ENCODE assay signal across 18 cellular contexts in the genomic region with DNA sequence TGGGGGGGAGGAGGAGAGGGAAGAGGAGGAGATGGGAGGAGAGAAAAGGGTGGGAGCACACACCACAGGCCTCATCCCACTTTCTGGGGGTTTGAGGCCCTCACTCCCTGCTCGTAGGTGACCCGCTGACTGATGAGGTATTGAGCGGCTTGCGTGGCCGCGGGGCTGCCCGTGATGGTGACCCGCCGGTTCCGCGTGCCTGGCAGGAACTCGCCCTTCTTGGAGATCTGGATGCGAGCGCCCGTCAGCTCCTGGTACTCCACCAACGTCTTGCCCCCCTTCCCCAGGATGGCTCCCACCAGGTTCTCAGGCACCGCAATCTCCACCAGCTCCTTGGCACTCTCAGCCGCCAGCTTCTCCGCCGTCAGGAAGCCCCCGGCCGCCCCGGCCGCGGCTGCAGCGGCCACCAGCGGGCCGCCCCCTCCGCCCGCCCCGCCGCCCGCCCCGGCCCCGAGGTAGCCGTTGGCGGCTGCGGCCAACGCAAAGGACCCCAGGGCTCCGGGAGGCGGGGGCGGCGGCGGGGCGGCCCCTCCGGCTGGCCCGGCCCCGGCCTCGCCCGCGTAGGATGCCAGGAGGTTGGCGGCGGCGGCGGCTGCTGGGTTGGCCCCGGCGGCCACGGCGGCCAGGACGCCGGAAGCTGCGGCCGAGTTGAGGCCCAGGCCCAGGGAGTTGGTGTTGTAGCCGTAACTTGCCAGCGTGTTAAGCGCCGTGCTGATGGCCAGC. TPM values are rescaled to one million over a fixed set of nuclear protein-coding genes. Genes with fewer than 3 reads are reported as not detected.
A peak's percentile ranks its signal among the peaks of the same experiment; 100 is the strongest.
DNase-seq lines count a peak whose midpoint lies in the region; ATAC-seq and TF ChIP-seq lines count a peak whose summit lies in the region.
"Had no signal": no experiment of that assay in that cellular context is flagged by ENCODE, and none has a peak within 500 bp of the region (broad histone marks: within the 10 kb centered on the region; RNA-seq: fewer than 3 reads in every experiment).

No MANE protein-coding gene starts in this region.

- TF ChIP-seq CTCF in natural killer cell (IDR thresholded peaks at IDR 0.05) (no peak), chondrocyte (IDR thresholded peaks at IDR 0.05) (no peak), psoas muscle (IDR thresholded peaks at IDR 0.05) (no peak)

- no peaks in the 10 kb centered on the region for H3K36me3 ChIP-seq in psoas muscle (ENCODE audit: insufficient read depth in 1 of 2, low read depth in 1 of 2)
- H3K36me3 ChIP-seq: BLaER1 treated with 17β-estradiol and CSF1 and Interleukin-3, amounts not matched to agents 10 nM and 100 nM; SJSA1 had no signal

- H3K4me3 ChIP-seq in psoas muscle, result peak overlapping the region; percentile 39
- H3K4me3 ChIP-seq: BLaER1 treated with 17β-estradiol and CSF1 and Interleukin-3, amounts not matched to agents 10 nM and 100 nM; K562; SJSA1 had no signal

- peaks cover 2 to 72% (median 4%) of the 10 kb centered on the region in 3 donors for H3K27me3 ChIP-seq in psoas muscle (ENCODE audit: insufficient read depth in 3 of 3, low read length in 2 of 3)

- peak in 1 of 2 donors; percentile 57 for ATAC-seq in natural killer cell treated with Interleukin-12 subunit alpha and Interleukin-12 subunit beta and Interleukin-15 and Interleukin-18, amount 100 ng/mL, for 72 hours
- no peak for ATAC-seq in natural killer cell
- no peak for ATAC-seq in psoas muscle
- no peak for ATAC-seq in GM21619 (IDR thresholded peaks at IDR 0.05; ENCODE audit: unreplicated experiment)
- ATAC-seq in GM18498 (IDR thresholded peaks at IDR 0.05; ENCODE audit: unreplicated experiment), result no peak
- ATAC-seq: HCT116, K562 had no signal

- no peak overlapping the region for H3K27ac ChIP-seq in psoas muscle
- H3K27ac ChIP-seq: BLaER1 treated with 17β-estradiol and CSF1 and Interleukin-3, amounts not matched to agents 10 nM and 100 nM; SJSA1 had no signal

- no peaks in the 10 kb centered on the region for H3K9me3 Mint-ChIP-seq in natural killer cell treated with Interleukin-12 subunit alpha and Interleukin-12 subunit beta and Interleukin-15 and Interleukin-18, amount 100 ng/mL, for 72 hours
- H3K9me3 Mint-ChIP-seq in natural killer cell (no peaks in the 10 kb centered on the region), chondrocyte (ENCODE audit: low read depth) (no peaks in the 10 kb centered on the region)

- peaks cover 25 to 37% of the 10 kb centered on the region in 2 donors for H3K27me3 Mint-ChIP-seq in natural killer cell treated with Interleukin-12 subunit alpha and Interleukin-12 subunit beta and Interleukin-15 and Interleukin-18, amount 100 ng/mL, for 72 hours
- peaks cover 41 to 51% of the 10 kb centered on the region in 2 donors for H3K27me3 Mint-ChIP-seq in natural killer cell (ENCODE audit: low read depth in 2 of 2)
- H3K27me3 Mint-ChIP-seq in chondrocyte (ENCODE audit: low read depth), result peaks cover 50% of the 10 kb centered on the region

- no peaks in the 10 kb centered on the region for H3K9me3 ChIP-seq in psoas muscle
- H3K9me3 ChIP-seq: BLaER1 treated with 17β-estradiol and CSF1 and Interleukin-3, amounts not matched to agents 10 nM and 100 nM; SJSA1 had no signal

- no peak overlapping the region for H3K4me3 Mint-ChIP-seq in natural killer cell treated with Interleukin-12 subunit alpha and Interleukin-12 subunit beta and Interleukin-15 and Interleukin-18, amount 100 ng/mL, for 72 hours
- H3K4me3 Mint-ChIP-seq in natural killer cell, result no peak overlapping the region
- no peak overlapping the region for H3K4me3 Mint-ChIP-seq in chondrocyte (ENCODE audit: unreplicated experiment)

- H3K36me3 Mint-ChIP-seq in natural killer cell treated with Interleukin-12 subunit alpha and Interleukin-12 subunit beta and Interleukin-15 and Interleukin-18, amount 100 ng/mL, for 72 hours, result no peaks in the 10 kb centered on the region
- H3K36me3 Mint-ChIP-seq in natural killer cell (no peaks in the 10 kb centered on the region), chondrocyte (ENCODE audit: low read depth) (peaks cover 2% of the 10 kb centered on the region)

- H3K27ac Mint-ChIP-seq in natural killer cell treated with Interleukin-12 subunit alpha and Interleukin-12 subunit beta and Interleukin-15 and Interleukin-18, amount 100 ng/mL, for 72 hours, result no peak overlapping the region
- H3K27ac Mint-ChIP-seq in natural killer cell (no peak overlapping the region), chondrocyte (ENCODE audit: unreplicated experiment) (no peak overlapping the region)
- H3K27ac Mint-ChIP-seq: CD8-positive, alpha-beta memory T cell had no signal

- H3K4me1 Mint-ChIP-seq in natural killer cell treated with Interleukin-12 subunit alpha and Interleukin-12 subunit beta and Interleukin-15 and Interleukin-18, amount 100 ng/mL, for 72 hours (ENCODE audit: low read depth in 2 of 2), result peaks cover 3 to 6% of the 10 kb centered on the region in 2 donors
- H3K4me1 Mint-ChIP-seq in natural killer cell, result no peaks in the 10 kb centered on the region
- H3K4me1 Mint-ChIP-seq in chondrocyte (ENCODE audit: low read depth), result no peaks in the 10 kb centered on the region
- H3K4me1 Mint-ChIP-seq: CD8-positive, alpha-beta memory T cell had no signal

- 25 to 46% (median 29%) methylated on average over 34 to 67 of the region's 67 CpGs for WGBS in psoas muscle, 3 donors

- H3K4me1 ChIP-seq in psoas muscle, result no peaks in the 10 kb centered on the region
- H3K4me1 ChIP-seq: SJSA1 had no signal

- intact Hi-C loops in natural killer cell (cut with micrococcal nuclease), result no loop called here
- intact Hi-C loops in psoas muscle (cut with DNase I), result no loop called here

- DNase-seq in natural killer cell treated with Interleukin-12 subunit alpha and Interleukin-12 subunit beta and Interleukin-15 and Interleukin-18, amount 100 ng/mL, for 72 hours (ENCODE audit: low spot score), result peak; percentile 52
- no peak for DNase-seq in natural killer cell
- DNase-seq in chondrocyte (ENCODE audit: low spot score), result peak; percentile 80
- no peak for DNase-seq in psoas muscle
- DNase-seq in NOMO-1 treated with dmso at 0.1 percent for 144 hours (lab: John Stamatoyannopoulos, UW; ENCODE audit: unreplicated experiment), result no peak
- DNase-seq in NK-92 treated with Interleukin-12 subunit alpha and Interleukin-12 subunit beta, amount 100 ng/mL, for 24 hours (lab: John Stamatoyannopoulos, UW), result no peak
- DNase-seq: CD8-positive, alpha-beta memory T cell; NCI-H1436; NCI-H2029 treated with DMSO at 0.1 percent for 48 hours; NCI-H510A; NCI-H82 had no signal

RNA-seq across cellular contexts. Expression of gene NANOS2, which starts 25.4 kb away (rescaled TPM):
- not detected for total RNA-seq in natural killer cell treated with Interleukin-12 subunit alpha and Interleukin-12 subunit beta and Interleukin-15 and Interleukin-18, amount 100 ng/mL, for 72 hours
- total RNA-seq in natural killer cell, result not detected
- total RNA-seq in chondrocyte, result not detected in 3 replicates
- total RNA-seq in psoas muscle, result not detected
- polyA plus RNA-seq in psoas muscle, result not detected
- total RNA-seq: CD8-positive, alpha-beta memory T cell; Daoy; K562; SJSA1 had no signal
- polyA plus RNA-seq: CD8-positive, alpha-beta memory T cell; K562 had no signal

RNA-seq across cellular contexts. Expression of gene NOVA2, which starts 33.7 kb away (rescaled TPM):
- not detected for total RNA-seq in natural killer cell treated with Interleukin-12 subunit alpha and Interleukin-12 subunit beta and Interleukin-15 and Interleukin-18, amount 100 ng/mL, for 72 hours
- total RNA-seq in natural killer cell, result not detected
- total RNA-seq in chondrocyte, result 0.10 to 0.22 TPM (median 0.18 TPM) in 3 replicates
- total RNA-seq in psoas muscle, result 1 to 10 TPM; 1.6 to 4.3 (median 2.7) TPM
- under 1 TPM; 0.27 to 0.98 (median 0.60) TPM for polyA plus RNA-seq in psoas muscle
- total RNA-seq: CD8-positive, alpha-beta memory T cell; Daoy; K562; SJSA1 had no signal
- polyA plus RNA-seq: CD8-positive, alpha-beta memory T cell; K562 had no signal

RNA-seq across cellular contexts. Expression of gene MYPOP, which starts 37.5 kb away (rescaled TPM):
- total RNA-seq in natural killer cell treated with Interleukin-12 subunit alpha and Interleukin-12 subunit beta and Interleukin-15 and Interleukin-18, amount 100 ng/mL, for 72 hours, result 10 to 100 TPM; 10.6 to 14.9 TPM
- total RNA-seq in natural killer cell (1 to 10 TPM; 7.0 to 8.4 (median 7.2) TPM), chondrocyte (11.9 to 13.1 TPM (median 12.5 TPM) in 3 replicates), psoas muscle (10 to 100 TPM; 11.3 to 14.8 (median 13.1) TPM)
- 10 to 100 TPM; 10.6 to 20.7 (median 11.0) TPM for polyA plus RNA-seq in psoas muscle

RNA-seq across cellular contexts. Expression of gene IRF2BP1, which starts 54.0 kb away (rescaled TPM):
- 10 to 100 TPM; 14.5 to 18.2 TPM for total RNA-seq in natural killer cell treated with Interleukin-12 subunit alpha and Interleukin-12 subunit beta and Interleukin-15 and Interleukin-18, amount 100 ng/mL, for 72 hours
- total RNA-seq in natural killer cell (10 to 100 TPM; 16.1 to 20.3 (median 19.6) TPM), chondrocyte (24.9 to 30.5 TPM (median 28.6 TPM) in 3 replicates), psoas muscle (10 to 100 TPM; 16.2 to 25.4 (median 21.1) TPM)
- 10 to 100 TPM; 12.6 to 17.6 (median 14.2) TPM for polyA plus RNA-seq in psoas muscle

RNA-seq across cellular contexts. Expression of gene CCDC61, which starts 55.3 kb away (rescaled TPM):
- total RNA-seq in natural killer cell treated with Interleukin-12 subunit alpha and Interleukin-12 subunit beta and Interleukin-15 and Interleukin-18, amount 100 ng/mL, for 72 hours, result 10 to 100 TPM; 21.4 to 26.7 TPM
- total RNA-seq in natural killer cell (10 to 100 TPM; 10.6 to 16.9 (median 14.6) TPM), chondrocyte (7.2 to 8.4 TPM (median 7.8 TPM) in 3 replicates), psoas muscle (1 to 10 TPM; 4.9 to 6.2 (median 5.5) TPM)
- 1 to 10 TPM; 2.9 to 5.3 (median 4.0) TPM for polyA plus RNA-seq in psoas muscle

Comparison
In these comparisons a context has a peak if more than half of its experiments do, and no peak if none do; other contexts are left out.
1. DNase-seq: peak in natural killer cell treated with Interleukin-12 subunit alpha and Interleukin-12 subunit beta and Interleukin-15 and Interleukin-18, amount 100 ng/mL, for 72 hours (single experiment) and chondrocyte (single experiment); none in natural killer cell (single experiment), psoas muscle (0 of 2), NOMO-1 treated with dmso at 0.1 percent for 144 hours (single experiment) and NK-92 treated with Interleukin-12 subunit alpha and Interleukin-12 subunit beta, amount 100 ng/mL, for 24 hours (single experiment).